ENCODE assay signal across 21 cellular contexts in genomic region chr10:25557136-25557535, GRCh38.
"Had no signal": no experiment of that assay in that cellular context is flagged by ENCODE, and none has a peak within 500 bp of the region (broad histone marks: within the 10 kb centered on the region; RNA-seq: fewer than 3 reads in every experiment).

No MANE protein-coding gene starts in this region.

- H3K4me1 ChIP-seq: adrenal gland, gastrocnemius medialis, heart right ventricle, prostate gland, suprapubic skin had no signal

- H3K4me1 Mint-ChIP-seq: activated CD8-positive, alpha-beta memory T cell treated with anti-CD3 and anti-CD28 coated beads, Interleukin-2, amount 10 ng/mL, durations not matched to agents 7 days and 5 days; natural killer cell had no signal

- H3K27me3 ChIP-seq: adrenal gland, gastrocnemius medialis, suprapubic skin had no signal

- DNase-seq: activated CD4-positive, alpha-beta memory T cell treated with anti-CD3 and anti-CD28 coated beads for 36 hours; activated CD4-positive, alpha-beta T cell treated with anti-CD3 and anti-CD28 coated beads for 1 hour; activated CD8-positive, alpha-beta memory T cell treated with anti-CD3 and anti-CD28 coated beads, Interleukin-2, amount 10 ng/mL, durations not matched to agents 7 days and 5 days; activated effector memory CD4-positive, alpha-beta T cell treated with Interleukin-2 at 50 U/mL for 16 hours; activated naive CD4-positive, alpha-beta T cell treated with anti-CD3 and anti-CD28 coated beads, Interleukin-2, amount 50 U/mL, for 16 hours; activated T-cell treated with anti-CD3 and anti-CD28 coated beads, Interleukin-2, amount 50 U/mL, for 24 hours; adrenal gland; effector memory CD4-positive, alpha-beta T cell; gastrocnemius medialis; heart right ventricle; left colon; natural killer cell; right cardiac atrium; small intestine had no signal

- H3K27ac Mint-ChIP-seq: activated CD4-positive, alpha-beta memory T cell treated with anti-CD3 and anti-CD28 coated beads for 36 hours; activated CD8-positive, alpha-beta memory T cell treated with anti-CD3 and anti-CD28 coated beads, Interleukin-2, amount 10 ng/mL, durations not matched to agents 7 days and 5 days; activated T-cell treated with anti-CD3 and anti-CD28 coated beads, Interleukin-2, amount 50 U/mL, for 24 hours; brain; dendritic cell treated with granulocyte-macrophage colony-stimulating factor and Interleukin-4, amounts not matched to agents 40 ng/mL and 50 ng/mL, for 4 days; natural killer cell; stimulated activated naive CD8-positive, alpha-beta T cell treated with anti-CD3 and anti-CD28 coated beads, Interleukin-15, Interleukin-2, amounts not matched to agents 100 ng/mL and 50 ng/mL, for 24 hours had no signal

- H3K4me3 Mint-ChIP-seq: activated CD4-positive, alpha-beta memory T cell treated with anti-CD3 and anti-CD28 coated beads for 36 hours; activated CD8-positive, alpha-beta memory T cell treated with anti-CD3 and anti-CD28 coated beads, Interleukin-2, amount 10 ng/mL, durations not matched to agents 7 days and 5 days; activated T-cell treated with anti-CD3 and anti-CD28 coated beads, Interleukin-2, amount 50 U/mL, for 24 hours; brain; dendritic cell treated with granulocyte-macrophage colony-stimulating factor and Interleukin-4, amounts not matched to agents 40 ng/mL and 50 ng/mL, for 4 days; natural killer cell; stimulated activated naive CD8-positive, alpha-beta T cell treated with anti-CD3 and anti-CD28 coated beads, Interleukin-15, Interleukin-2, amounts not matched to agents 100 ng/mL and 50 ng/mL, for 24 hours had no signal

- H3K9me3 ChIP-seq: adrenal gland, gastrocnemius medialis, heart right ventricle, prostate gland, suprapubic skin had no signal

- H3K27me3 Mint-ChIP-seq: activated CD4-positive, alpha-beta memory T cell treated with anti-CD3 and anti-CD28 coated beads for 36 hours; activated CD8-positive, alpha-beta memory T cell treated with anti-CD3 and anti-CD28 coated beads, Interleukin-2, amount 10 ng/mL, durations not matched to agents 7 days and 5 days; activated T-cell treated with anti-CD3 and anti-CD28 coated beads, Interleukin-2, amount 50 U/mL, for 24 hours; brain; dendritic cell treated with granulocyte-macrophage colony-stimulating factor and Interleukin-4, amounts not matched to agents 40 ng/mL and 50 ng/mL, for 4 days; stimulated activated naive CD8-positive, alpha-beta T cell treated with anti-CD3 and anti-CD28 coated beads, Interleukin-15, Interleukin-2, amounts not matched to agents 100 ng/mL and 50 ng/mL, for 24 hours had no signal

- ATAC-seq: activated CD8-positive, alpha-beta memory T cell treated with anti-CD3 and anti-CD28 coated beads, Interleukin-2, amount 10 ng/mL, durations not matched to agents 7 days and 5 days; gastrocnemius medialis; heart right ventricle; left colon; natural killer cell; right cardiac atrium; SK-N-SH treated with all-trans-retinoic acid at 6 μM for 48 hours had no signal

- H3K36me3 Mint-ChIP-seq: activated CD4-positive, alpha-beta memory T cell treated with anti-CD3 and anti-CD28 coated beads for 36 hours; activated CD8-positive, alpha-beta memory T cell treated with anti-CD3 and anti-CD28 coated beads, Interleukin-2, amount 10 ng/mL, durations not matched to agents 7 days and 5 days; brain; natural killer cell had no signal

- H3K4me3 ChIP-seq: adrenal gland, gastrocnemius medialis, heart right ventricle, prostate gland, suprapubic skin had no signal

- H3K9me3 Mint-ChIP-seq: activated CD4-positive, alpha-beta memory T cell treated with anti-CD3 and anti-CD28 coated beads for 36 hours; activated T-cell treated with anti-CD3 and anti-CD28 coated beads, Interleukin-2, amount 50 U/mL, for 24 hours; brain; dendritic cell treated with granulocyte-macrophage colony-stimulating factor and Interleukin-4, amounts not matched to agents 40 ng/mL and 50 ng/mL, for 4 days; stimulated activated naive CD8-positive, alpha-beta T cell treated with anti-CD3 and anti-CD28 coated beads, Interleukin-15, Interleukin-2, amounts not matched to agents 100 ng/mL and 50 ng/mL, for 24 hours had no signal

- H3K27ac ChIP-seq: adrenal gland, epithelial cell of prostate, gastrocnemius medialis, heart right ventricle, prostate gland, suprapubic skin had no signal

- H3K36me3 ChIP-seq: adrenal gland, gastrocnemius medialis, heart right ventricle, prostate gland, suprapubic skin had no signal
